1 cellular context compared by ENCODE assay signal in genomic region chr1:94417962-94418663, GRCh38.
TF ChIP-seq lines count a peak whose summit lies in the region.

Gene ABCD3 (plus strand): TSS chr1:94418389. CDS start chr1:94418479, 90 bp downstream.

TF ChIP-seq in HepG2, 621 proteins besides CTCF, POLR2A, EP300 and RAD21 (continued from another document and continues in another):
- TF ChIP-seq, protein P1, sequence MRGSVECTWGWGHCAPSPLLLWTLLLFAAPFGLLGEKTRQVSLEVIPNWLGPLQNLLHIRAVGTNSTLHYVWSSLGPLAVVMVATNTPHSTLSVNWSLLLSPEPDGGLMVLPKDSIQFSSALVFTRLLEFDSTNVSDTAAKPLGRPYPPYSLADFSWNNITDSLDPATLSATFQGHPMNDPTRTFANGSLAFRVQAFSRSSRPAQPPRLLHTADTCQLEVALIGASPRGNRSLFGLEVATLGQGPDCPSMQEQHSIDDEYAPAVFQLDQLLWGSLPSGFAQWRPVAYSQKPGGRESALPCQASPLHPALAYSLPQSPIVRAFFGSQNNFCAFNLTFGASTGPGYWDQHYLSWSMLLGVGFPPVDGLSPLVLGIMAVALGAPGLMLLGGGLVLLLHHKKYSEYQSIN (CRISPR knock-in tag; IDR thresholded peaks at IDR 0.05; ENCODE audit: borderline replicate concordance) = no peak
- TF ChIP-seq SETDB1 (CRISPR knock-in tag; IDR thresholded peaks at IDR 0.05; ENCODE audit: borderline replicate concordance) = no peak
- 0 out of 2 replicates have a peak, but pooled peaks have one; percentile 17 for TF ChIP-seq ZBTB37 (CRISPR knock-in tag; IDR thresholded peaks at IDR 0.05)
- TF ChIP-seq ARNT (IDR thresholded peaks at IDR 0.05) = no peak
- peak; percentile 24; the same call in 1 of the 2 replicates for TF ChIP-seq ZNF12 (CRISPR knock-in tag; IDR thresholded peaks at IDR 0.05)
- 0 out of 2 replicates have a peak, but pooled peaks have one; percentile 65 for TF ChIP-seq GPN1 (CRISPR knock-in tag; IDR thresholded peaks at IDR 0.05; ENCODE audit: borderline replicate concordance)
- peak; percentile 79 for TF ChIP-seq POLR2AphosphoS5 (IDR thresholded peaks at IDR 0.05; ENCODE audit: low read depth, low read length)
- TF ChIP-seq, protein P2, sequence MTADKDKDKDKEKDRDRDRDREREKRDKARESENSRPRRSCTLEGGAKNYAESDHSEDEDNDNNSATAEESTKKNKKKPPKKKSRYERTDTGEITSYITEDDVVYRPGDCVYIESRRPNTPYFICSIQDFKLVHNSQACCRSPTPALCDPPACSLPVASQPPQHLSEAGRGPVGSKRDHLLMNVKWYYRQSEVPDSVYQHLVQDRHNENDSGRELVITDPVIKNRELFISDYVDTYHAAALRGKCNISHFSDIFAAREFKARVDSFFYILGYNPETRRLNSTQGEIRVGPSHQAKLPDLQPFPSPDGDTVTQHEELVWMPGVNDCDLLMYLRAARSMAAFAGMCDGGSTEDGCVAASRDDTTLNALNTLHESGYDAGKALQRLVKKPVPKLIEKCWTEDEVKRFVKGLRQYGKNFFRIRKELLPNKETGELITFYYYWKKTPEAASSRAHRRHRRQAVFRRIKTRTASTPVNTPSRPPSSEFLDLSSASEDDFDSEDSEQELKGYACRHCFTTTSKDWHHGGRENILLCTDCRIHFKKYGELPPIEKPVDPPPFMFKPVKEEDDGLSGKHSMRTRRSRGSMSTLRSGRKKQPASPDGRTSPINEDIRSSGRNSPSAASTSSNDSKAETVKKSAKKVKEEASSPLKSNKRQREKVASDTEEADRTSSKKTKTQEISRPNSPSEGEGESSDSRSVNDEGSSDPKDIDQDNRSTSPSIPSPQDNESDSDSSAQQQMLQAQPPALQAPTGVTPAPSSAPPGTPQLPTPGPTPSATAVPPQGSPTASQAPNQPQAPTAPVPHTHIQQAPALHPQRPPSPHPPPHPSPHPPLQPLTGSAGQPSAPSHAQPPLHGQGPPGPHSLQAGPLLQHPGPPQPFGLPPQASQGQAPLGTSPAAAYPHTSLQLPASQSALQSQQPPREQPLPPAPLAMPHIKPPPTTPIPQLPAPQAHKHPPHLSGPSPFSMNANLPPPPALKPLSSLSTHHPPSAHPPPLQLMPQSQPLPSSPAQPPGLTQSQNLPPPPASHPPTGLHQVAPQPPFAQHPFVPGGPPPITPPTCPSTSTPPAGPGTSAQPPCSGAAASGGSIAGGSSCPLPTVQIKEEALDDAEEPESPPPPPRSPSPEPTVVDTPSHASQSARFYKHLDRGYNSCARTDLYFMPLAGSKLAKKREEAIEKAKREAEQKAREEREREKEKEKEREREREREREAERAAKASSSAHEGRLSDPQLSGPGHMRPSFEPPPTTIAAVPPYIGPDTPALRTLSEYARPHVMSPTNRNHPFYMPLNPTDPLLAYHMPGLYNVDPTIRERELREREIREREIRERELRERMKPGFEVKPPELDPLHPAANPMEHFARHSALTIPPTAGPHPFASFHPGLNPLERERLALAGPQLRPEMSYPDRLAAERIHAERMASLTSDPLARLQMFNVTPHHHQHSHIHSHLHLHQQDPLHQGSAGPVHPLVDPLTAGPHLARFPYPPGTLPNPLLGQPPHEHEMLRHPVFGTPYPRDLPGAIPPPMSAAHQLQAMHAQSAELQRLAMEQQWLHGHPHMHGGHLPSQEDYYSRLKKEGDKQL (CRISPR knock-in tag; IDR thresholded peaks at IDR 0.05; ENCODE audit: low read depth) = peak; percentile 29
- TF ChIP-seq HNRNPL (IDR thresholded peaks at IDR 0.05; ENCODE audit: low read depth, low read length) = 0 out of 2 replicates have a peak, but pooled peaks have one; percentile 35
- TF ChIP-seq, protein P3, sequence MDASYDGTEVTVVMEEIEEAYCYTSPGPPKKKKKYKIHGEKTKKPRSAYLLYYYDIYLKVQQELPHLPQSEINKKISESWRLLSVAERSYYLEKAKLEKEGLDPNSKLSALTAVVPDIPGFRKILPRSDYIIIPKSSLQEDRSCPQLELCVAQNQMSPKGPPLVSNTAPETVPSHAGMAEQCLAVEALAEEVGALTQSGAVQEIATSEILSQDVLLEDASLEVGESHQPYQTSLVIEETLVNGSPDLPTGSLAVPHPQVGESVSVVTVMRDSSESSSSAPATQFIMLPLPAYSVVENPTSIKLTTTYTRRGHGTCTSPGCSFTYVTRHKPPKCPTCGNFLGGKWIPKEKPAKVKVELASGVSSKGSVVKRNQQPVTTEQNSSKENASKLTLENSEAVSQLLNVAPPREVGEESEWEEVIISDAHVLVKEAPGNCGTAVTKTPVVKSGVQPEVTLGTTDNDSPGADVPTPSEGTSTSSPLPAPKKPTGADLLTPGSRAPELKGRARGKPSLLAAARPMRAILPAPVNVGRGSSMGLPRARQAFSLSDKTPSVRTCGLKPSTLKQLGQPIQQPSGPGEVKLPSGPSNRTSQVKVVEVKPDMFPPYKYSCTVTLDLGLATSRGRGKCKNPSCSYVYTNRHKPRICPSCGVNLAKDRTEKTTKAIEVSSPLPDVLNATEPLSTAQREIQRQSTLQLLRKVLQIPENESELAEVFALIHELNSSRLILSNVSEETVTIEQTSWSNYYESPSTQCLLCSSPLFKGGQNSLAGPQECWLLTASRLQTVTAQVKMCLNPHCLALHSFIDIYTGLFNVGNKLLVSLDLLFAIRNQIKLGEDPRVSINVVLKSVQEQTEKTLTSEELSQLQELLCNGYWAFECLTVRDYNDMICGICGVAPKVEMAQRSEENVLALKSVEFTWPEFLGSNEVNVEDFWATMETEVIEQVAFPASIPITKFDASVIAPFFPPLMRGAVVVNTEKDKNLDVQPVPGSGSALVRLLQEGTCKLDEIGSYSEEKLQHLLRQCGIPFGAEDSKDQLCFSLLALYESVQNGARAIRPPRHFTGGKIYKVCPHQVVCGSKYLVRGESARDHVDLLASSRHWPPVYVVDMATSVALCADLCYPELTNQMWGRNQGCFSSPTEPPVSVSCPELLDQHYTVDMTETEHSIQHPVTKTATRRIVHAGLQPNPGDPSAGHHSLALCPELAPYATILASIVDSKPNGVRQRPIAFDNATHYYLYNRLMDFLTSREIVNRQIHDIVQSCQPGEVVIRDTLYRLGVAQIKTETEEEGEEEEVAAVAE (CRISPR knock-in tag; IDR thresholded peaks at IDR 0.05; ENCODE audit: borderline replicate concordance) = peak; percentile 54; the same call in 1 of the 2 replicates
- no peak for TF ChIP-seq ZNF775 (CRISPR knock-in tag; IDR thresholded peaks at IDR 0.05; ENCODE audit: borderline replicate concordance)
- TF ChIP-seq KLF15 (CRISPR knock-in tag; IDR thresholded peaks at IDR 0.05; ENCODE audit: borderline replicate concordance) = no peak
- no peak; the same call in 1 of the 2 replicates for TF ChIP-seq SKIL (CRISPR knock-in tag; IDR thresholded peaks at IDR 0.05; ENCODE audit: borderline replicate concordance)
- TF ChIP-seq HCFC1 (IDR thresholded peaks at IDR 0.05; ENCODE audit: low read depth, low read length) = no peak
- peak; percentile 68; the same call in 1 of the 2 replicates for TF ChIP-seq POGK (CRISPR knock-in tag; conservative IDR thresholded peaks at IDR 0.05)
- peak; percentile 75 for TF ChIP-seq ZNF792 (CRISPR knock-in tag; IDR thresholded peaks at IDR 0.05)
- TF ChIP-seq TBX2 (CRISPR knock-in tag; IDR thresholded peaks at IDR 0.05; ENCODE audit: borderline replicate concordance) = peak; percentile 95
- TF ChIP-seq IRF2 (CRISPR knock-in tag; IDR thresholded peaks at IDR 0.05) = peak; percentile 49; the same call in 1 of the 2 replicates
- TF ChIP-seq ZNF720 (CRISPR knock-in tag; IDR thresholded peaks at IDR 0.05) = no peak
- TF ChIP-seq RBFOX2 (IDR thresholded peaks at IDR 0.05; ENCODE audit: low read depth, low read length) = peak; percentile 96
- no peak for TF ChIP-seq FOXP4 (CRISPR knock-in tag; IDR thresholded peaks at IDR 0.05)
- peak; percentile 65 for TF ChIP-seq PHF20 (CRISPR knock-in tag; IDR thresholded peaks at IDR 0.05)
- peak; percentile 76 for TF ChIP-seq ATF7-NPFF (CRISPR knock-in tag; IDR thresholded peaks at IDR 0.05; ENCODE audit: low read depth)
- peak; percentile 61; the same call in 1 of the 2 replicates for TF ChIP-seq FOXK2 (IDR thresholded peaks at IDR 0.05)
- TF ChIP-seq ZFP91 (CRISPR knock-in tag; IDR thresholded peaks at IDR 0.05; ENCODE audit: borderline replicate concordance) = peak; percentile 99
- TF ChIP-seq ZNF782 (CRISPR knock-in tag; IDR thresholded peaks at IDR 0.05; ENCODE audit: borderline replicate concordance) = 0 out of 2 replicates have a peak, but pooled peaks have one; percentile 8
- peak; percentile 17; the same call in 1 of the 2 replicates for TF ChIP-seq SIX1 (CRISPR knock-in tag; IDR thresholded peaks at IDR 0.05; ENCODE audit: borderline replicate concordance)
